Comparison of ENCODE assay signal across 2 cellular contexts in the genomic region with DNA sequence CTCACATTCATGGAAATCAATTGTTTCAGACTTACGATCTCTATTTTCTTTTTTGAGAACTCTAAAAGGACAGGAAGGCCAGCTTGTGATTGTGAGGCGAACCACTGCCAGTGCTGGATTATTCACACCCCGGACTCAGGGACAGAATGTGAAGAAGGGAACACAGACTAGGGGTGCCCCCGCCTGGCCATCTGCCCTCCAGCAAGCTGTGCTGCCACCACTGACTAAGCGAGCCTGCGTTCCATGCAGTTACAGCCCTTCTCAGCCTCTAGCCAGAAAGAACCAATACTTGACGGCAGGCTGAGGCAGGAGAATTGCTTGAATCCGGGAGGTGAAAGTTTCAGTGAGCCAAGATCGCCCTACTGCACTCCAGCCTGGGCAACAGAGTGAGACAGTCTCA.
TF ChIP-seq lines count a peak whose summit lies in the region.

No MANE protein-coding gene starts in this region.

TF ChIP-seq in SK-N-SH, 30 proteins besides CTCF, POLR2A, EP300 and RAD21 (continued from another document):
- no peak for TF ChIP-seq ELF1 (IDR thresholded peaks at IDR 0.05)
- TF ChIP-seq, protein P1, sequence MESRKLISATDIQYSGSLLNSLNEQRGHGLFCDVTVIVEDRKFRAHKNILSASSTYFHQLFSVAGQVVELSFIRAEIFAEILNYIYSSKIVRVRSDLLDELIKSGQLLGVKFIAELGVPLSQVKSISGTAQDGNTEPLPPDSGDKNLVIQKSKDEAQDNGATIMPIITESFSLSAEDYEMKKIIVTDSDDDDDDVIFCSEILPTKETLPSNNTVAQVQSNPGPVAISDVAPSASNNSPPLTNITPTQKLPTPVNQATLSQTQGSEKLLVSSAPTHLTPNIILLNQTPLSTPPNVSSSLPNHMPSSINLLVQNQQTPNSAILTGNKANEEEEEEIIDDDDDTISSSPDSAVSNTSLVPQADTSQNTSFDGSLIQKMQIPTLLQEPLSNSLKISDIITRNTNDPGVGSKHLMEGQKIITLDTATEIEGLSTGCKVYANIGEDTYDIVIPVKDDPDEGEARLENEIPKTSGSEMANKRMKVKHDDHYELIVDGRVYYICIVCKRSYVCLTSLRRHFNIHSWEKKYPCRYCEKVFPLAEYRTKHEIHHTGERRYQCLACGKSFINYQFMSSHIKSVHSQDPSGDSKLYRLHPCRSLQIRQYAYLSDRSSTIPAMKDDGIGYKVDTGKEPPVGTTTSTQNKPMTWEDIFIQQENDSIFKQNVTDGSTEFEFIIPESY (IDR thresholded peaks at IDR 0.05; ENCODE audit: borderline replicate concordance, low read depth): no peak
- TF ChIP-seq GABPA (IDR thresholded peaks at IDR 0.05; ENCODE audit: low read depth): no peak
- no peak for TF ChIP-seq NRF1 (IDR thresholded peaks at IDR 0.05; ENCODE audit: low read depth, low read length)
- no peak for TF ChIP-seq RFX5 (IDR thresholded peaks at IDR 0.05; ENCODE audit: low read length)
- TF ChIP-seq SIN3A (IDR thresholded peaks at IDR 0.05; ENCODE audit: borderline replicate concordance, low read depth, low read length): no peak
- no peak for TF ChIP-seq RCOR1 (IDR thresholded peaks at IDR 0.05; ENCODE audit: low read length)
- no peak for TF ChIP-seq TAF1 (IDR thresholded peaks at IDR 0.05; ENCODE audit: borderline replicate concordance, low read depth, low read length)

TF ChIP-seq in SK-N-SH treated with all-trans-retinoic acid at 6 μM for 48 hours, 23 proteins besides CTCF, POLR2A, EP300 and RAD21 (continued from another document):
- TF ChIP-seq, protein P2, sequence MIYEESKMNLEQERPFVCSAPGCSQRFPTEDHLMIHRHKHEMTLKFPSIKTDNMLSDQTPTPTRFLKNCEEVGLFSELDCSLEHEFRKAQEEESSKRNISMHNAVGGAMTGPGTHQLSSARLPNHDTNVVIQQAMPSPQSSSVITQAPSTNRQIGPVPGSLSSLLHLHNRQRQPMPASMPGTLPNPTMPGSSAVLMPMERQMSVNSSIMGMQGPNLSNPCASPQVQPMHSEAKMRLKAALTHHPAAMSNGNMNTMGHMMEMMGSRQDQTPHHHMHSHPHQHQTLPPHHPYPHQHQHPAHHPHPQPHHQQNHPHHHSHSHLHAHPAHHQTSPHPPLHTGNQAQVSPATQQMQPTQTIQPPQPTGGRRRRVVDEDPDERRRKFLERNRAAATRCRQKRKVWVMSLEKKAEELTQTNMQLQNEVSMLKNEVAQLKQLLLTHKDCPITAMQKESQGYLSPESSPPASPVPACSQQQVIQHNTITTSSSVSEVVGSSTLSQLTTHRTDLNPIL (CRISPR knock-in tag; IDR thresholded peaks at IDR 0.05; ENCODE audit: low read depth): no peak
- TF ChIP-seq SNAI2 (CRISPR knock-in tag; IDR thresholded peaks at IDR 0.05) (no peak), BACH2 (CRISPR knock-in tag; IDR thresholded peaks at IDR 0.05; ENCODE audit: borderline replicate concordance) (no peak), ISL1 (CRISPR knock-in tag; IDR thresholded peaks at IDR 0.05) (no peak), ZC3H10 (CRISPR knock-in tag; IDR thresholded peaks at IDR 0.05) (no peak)
